Comparison of ENCODE assay signal across 21 cellular contexts in genomic region chr5:7207979-7208378, GRCh38.
DNase-seq lines count a peak whose midpoint lies in the region; ATAC-seq and TF ChIP-seq lines count a peak whose summit lies in the region.
"Had no signal": no experiment of that assay in that cellular context is flagged by ENCODE, and none has a peak within 500 bp of the region (broad histone marks: within the 10 kb centered on the region; RNA-seq: fewer than 3 reads in every experiment).

No MANE protein-coding gene starts in this region.

- intact Hi-C loops in aorta (cut with DNase I) = no loop called here

- no peaks in the 10 kb centered on the region for H3K27me3 ChIP-seq in aorta (ENCODE audit: control insufficient read depth in 1 of 2, insufficient read depth in 2 of 2, low read length in 1 of 2)
- H3K27me3 ChIP-seq: BLaER1 had no signal

- ATAC-seq in aorta (ENCODE audit: low FRiP score) (peak; percentile 21), HG03135 (IDR thresholded peaks at IDR 0.05; ENCODE audit: unreplicated experiment) (no peak), GM18907 (IDR thresholded peaks at IDR 0.05; ENCODE audit: unreplicated experiment) (no peak)
- ATAC-seq: GM12878, Panc1 had no signal

- peaks cover 17% of the 10 kb centered on the region for H3K4me1 Mint-ChIP-seq in nephron
- H3K4me1 Mint-ChIP-seq: CD4-positive, CD25-positive, alpha-beta regulatory T cell had no signal

- no peaks in the 10 kb centered on the region for H3K4me1 ChIP-seq in aorta (ENCODE audit: control insufficient read depth in 1 of 2, insufficient read depth in 2 of 2, low read length in 2 of 2)
- H3K4me1 ChIP-seq: BLaER1 had no signal

- DNase-seq in NCI-H748 (lab: John Stamatoyannopoulos, UW; ENCODE audit: unreplicated experiment) (peak; percentile 46), NCI-H748 treated with DMSO at 0.1 percent for 48 hours (lab: John Stamatoyannopoulos, UW) (no peak), NCI-H2029 treated with DMSO at 0.1 percent for 48 hours (lab: John Stamatoyannopoulos, UW) (peak; percentile 5), aorta (no peak)
- DNase-seq: CD4-positive, CD25-positive, alpha-beta regulatory T cell; EL; GDM1; NCI-H1048; NCI-H1417; NCI-H1694; NCI-H2081 treated with DMSO at 0.1 percent for 48 hours; NCI-H446; NCI-H524 treated with DMSO at 0.1 percent for 48 hours; SHP77 had no signal

- no peaks in the 10 kb centered on the region for H3K9me3 ChIP-seq in aorta (ENCODE audit: control insufficient read depth, low read length)
- H3K9me3 ChIP-seq: BLaER1 had no signal

- H3K27me3 Mint-ChIP-seq in nephron (ENCODE audit: low read depth) = peaks cover 5% of the 10 kb centered on the region
- H3K27me3 Mint-ChIP-seq: CD4-positive, CD25-positive, alpha-beta regulatory T cell had no signal

- H3K4me3 ChIP-seq in aorta (ENCODE audit: low read length in 2 of 2) = no peak overlapping the region
- H3K4me3 ChIP-seq: BLaER1, GM12878 had no signal

- no peak for TF ChIP-seq CTCF in nephron (IDR thresholded peaks at IDR 0.05; ENCODE audit: unreplicated experiment in 3 of 3)

- H3K4me3 Mint-ChIP-seq in nephron = no peak overlapping the region
- H3K4me3 Mint-ChIP-seq: CD4-positive, CD25-positive, alpha-beta regulatory T cell had no signal

- peaks cover 3% of the 10 kb centered on the region for H3K36me3 Mint-ChIP-seq in nephron (ENCODE audit: low read depth)
- H3K36me3 Mint-ChIP-seq: CD4-positive, CD25-positive, alpha-beta regulatory T cell had no signal

- H3K36me3 ChIP-seq in aorta (ENCODE audit: control insufficient read depth in 1 of 2, insufficient read depth in 2 of 2, low read length in 1 of 2) = no peaks in the 10 kb centered on the region
- H3K36me3 ChIP-seq: BLaER1 had no signal

- peaks cover 3% of the 10 kb centered on the region for H3K9me3 Mint-ChIP-seq in nephron

- no peak overlapping the region for H3K27ac ChIP-seq in aorta (ENCODE audit: low read depth in 1 of 2, low read length in 2 of 2)
- H3K27ac ChIP-seq: BLaER1, RWPE1 had no signal

- 79 to 87% methylated on average over 2 of the region's 2 CpGs for WGBS in aorta, 2 donors

- peak overlapping the region in 2 of 3 experiments; percentile 90 to 94 for H3K27ac Mint-ChIP-seq in nephron
- H3K27ac Mint-ChIP-seq: CD4-positive, CD25-positive, alpha-beta regulatory T cell had no signal

Comparison
In these comparisons a context has a peak if more than half of its experiments do, and no peak if none do; other contexts are left out.
1. DNase-seq: peak in NCI-H748 (single experiment) and NCI-H2029 treated with DMSO at 0.1 percent for 48 hours (single experiment); none in NCI-H748 treated with DMSO at 0.1 percent for 48 hours (single experiment) and aorta (0 of 2).